In the genomic region with DNA sequence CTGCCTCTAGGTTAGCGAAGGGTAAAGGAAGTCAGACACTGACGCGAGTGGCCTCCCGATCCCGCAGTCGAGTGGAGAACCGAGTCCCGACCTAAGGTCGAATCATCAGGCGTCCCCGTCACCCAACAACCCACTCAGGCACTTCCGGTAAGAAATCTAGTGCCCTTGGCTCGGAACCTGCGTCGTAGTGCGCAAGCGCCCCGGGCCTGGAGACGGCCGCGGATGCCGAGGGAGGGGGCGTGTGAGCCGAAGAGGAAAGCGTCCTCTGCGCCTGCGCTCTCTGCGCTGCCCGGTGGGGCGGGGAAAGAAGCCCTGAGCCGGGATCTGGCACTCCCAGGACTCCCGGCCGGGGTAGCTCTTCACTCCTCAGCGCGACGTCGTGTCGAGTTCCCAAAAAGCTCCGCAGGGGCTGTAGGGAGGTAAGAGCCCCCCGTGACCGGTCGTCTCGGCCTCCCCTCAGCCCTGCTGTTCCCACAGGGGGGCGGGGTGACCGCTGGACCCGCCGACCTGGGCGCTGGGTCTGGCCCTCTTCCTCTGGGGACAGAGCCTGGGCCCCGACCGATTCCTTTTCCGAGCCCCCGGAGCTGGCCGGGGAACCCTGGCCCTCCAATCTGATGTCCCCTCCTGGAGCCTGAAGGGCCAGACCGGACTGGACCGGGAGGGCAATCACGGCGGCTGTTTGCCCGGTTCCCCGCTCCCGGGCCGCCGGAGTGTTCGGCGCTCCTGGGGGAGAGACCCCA, we compare ENCODE assay signal across 8 cellular contexts. TPM values are rescaled to one million over a fixed set of nuclear protein-coding genes. Genes with fewer than 3 reads are reported as not detected.
A peak's percentile ranks its signal among the peaks of the same experiment; 100 is the strongest.
DNase-seq lines count a peak whose midpoint lies in the region; ATAC-seq and TF ChIP-seq lines count a peak whose summit lies in the region.

A gene (plus strand): TSS at position 330 of the 740 bp plus-strand sequence. CDS start 26,084 bp downstream, outside the sequence.

- peak within 1 kb of the TSS; percentile 66 for H3K27ac Mint-ChIP-seq in Caco-2 (ENCODE audit: unreplicated experiment)

- H3K36me3 ChIP-seq in Caco-2 (ENCODE audit: control insufficient read depth, insufficient read depth, low read length) (no peaks in the 10 kb centered on the region), HUES48 (ENCODE audit: control insufficient read depth, insufficient read depth, low read length) (peaks cover 6% of the 10 kb centered on the region; the same call in 1 of the 2 replicates), NT2/D1 (ENCODE audit: insufficient read depth, insufficient read length, low read length) (peaks cover 13% of the 10 kb centered on the region)

- TF ChIP-seq CTCF in Caco-2 (IDR thresholded peaks at IDR 0.05; ENCODE audit: insufficient read depth in 1 of 2, low read depth in 1 of 2, low read length in 1 of 2, severe bottlenecking in 1 of 2, unreplicated experiment in 1 of 2) = peak; percentile 39 to 40

- intact Hi-C loops in Caco-2 (cut with micrococcal nuclease; ENCODE audit: unreplicated experiment) = loop anchor here (1.0 to 5.0 kb wide), 3 partner anchors 62 to 1171 kb away; a partner anchor contains a TSS

- H3K9me3 ChIP-seq in Caco-2 = no peaks in the 10 kb centered on the region
- no peaks in the 10 kb centered on the region for H3K9me3 ChIP-seq in HUES48 (ENCODE audit: control insufficient read depth, insufficient read depth, low read length)
- no peaks in the 10 kb centered on the region for H3K9me3 ChIP-seq in NT2/D1 (ENCODE audit: insufficient read depth, low read length)

- peak within 1 kb of the TSS; percentile 75 for H3K4me3 Mint-ChIP-seq in Caco-2 (ENCODE audit: unreplicated experiment)

- H3K9ac ChIP-seq in HUES48 (ENCODE audit: low read depth, low read length) (peak within 1 kb of the TSS; percentile 94), NT2/D1 (ENCODE audit: insufficient read length, low read depth) (peak within 1 kb of the TSS; percentile 94)

- peak; percentile 81 for ATAC-seq in GM21390 (IDR thresholded peaks at IDR 0.05; ENCODE audit: unreplicated experiment)

- no TSS peak for BruUV-seq in Caco-2 (replicated peaks; lab: Mats Ljungman, UMichigan)

- H3K4me3 ChIP-seq in Caco-2 (ENCODE audit: low read depth, low read length) = peak within 1 kb of the TSS; percentile 57
- H3K4me3 ChIP-seq in HUES48 (ENCODE audit: low read depth, low read length) = peak within 1 kb of the TSS; percentile 98
- H3K4me3 ChIP-seq in NT2/D1 (ENCODE audit: insufficient read length, low read depth) = peak within 1 kb of the TSS; percentile 70

- peaks cover 7% of the 10 kb centered on the region for H3K4me1 Mint-ChIP-seq in Caco-2 (ENCODE audit: low read depth, unreplicated experiment)

- DNase-seq in Caco-2 (peak; percentile 98 to 99), NT2/D1 (ENCODE audit: low read depth, low spot score) (peak; percentile 92), mesenteric fat pad (ENCODE audit: low spot score) (peak; percentile 100)
- peak; percentile 92 for DNase-seq in activated CD8-positive, alpha-beta memory T cell treated with anti-CD3 and anti-CD28 coated beads, Interleukin-2, amount 50 U/mL, for 24 hours (ENCODE audit: extremely low read depth)
- DNase-seq in stimulated activated CD8-positive, alpha-beta memory T cell treated with anti-CD3 and anti-CD28 coated beads, Interleukin-15, amount 100 ng/mL, for 24 hours (ENCODE audit: low read depth) = peak; percentile 90

- POLR2A ChIA-PET in Caco-2 (lab: Charles Lee) = interaction anchor here (1.2 to 1.4 kb wide), 2 partner anchors 61 to 314 kb away, joined by 4 to 9 read pairs; no protein-coding TSS in a partner anchor

- H3K27me3 ChIP-seq in Caco-2 (replicated peaks; ENCODE audit: control insufficient read depth, insufficient read depth, low read length) (no peaks in the 10 kb centered on the region), HUES48 (ENCODE audit: control insufficient read depth, insufficient read depth, low read length) (no peaks in the 10 kb centered on the region), NT2/D1 (ENCODE audit: insufficient read depth, insufficient read length) (no peaks in the 10 kb centered on the region)

- in situ Hi-C loops in endometrial microvascular endothelial cells (cut with HindIII; ENCODE audit: inconsistent ontology term, low pct_unique_long_range_greater_than_20kb, low sequenced_read_pairs) = no loop called here

- H3K4me1 ChIP-seq in Caco-2 = peaks cover 4% of the 10 kb centered on the region; the same call in 1 of the 2 replicates
- H3K4me1 ChIP-seq in HUES48 (ENCODE audit: control insufficient read depth, insufficient read depth, low read length) = peaks cover 9% of the 10 kb centered on the region; the same call in 1 of the 2 replicates
- no peaks in the 10 kb centered on the region for H3K4me1 ChIP-seq in NT2/D1 (ENCODE audit: insufficient read depth, insufficient read length)

- peaks cover 13% of the 10 kb centered on the region for H3K36me3 Mint-ChIP-seq in Caco-2 (ENCODE audit: insufficient read depth, unreplicated experiment)

- H3K9me3 Mint-ChIP-seq in Caco-2 (ENCODE audit: unreplicated experiment) = no peaks in the 10 kb centered on the region

- peak within 1 kb of the TSS; percentile 97 for H3K27ac ChIP-seq in HUES48 (ENCODE audit: low read depth, low read length)

- no peaks in the 10 kb centered on the region for H3K27me3 Mint-ChIP-seq in Caco-2 (ENCODE audit: insufficient read depth, unreplicated experiment)

- CTCF ChIA-PET in Caco-2 (lab: Charles Lee) = interaction anchor here (1.3 kb wide), 1 partner anchor 73 kb away, joined by 3 read pairs; no protein-coding TSS in a partner anchor

RNA-seq across cellular contexts. Expression of the gene that starts here (rescaled TPM):
- 46.9 and 50.2 TPM in 2 replicates for total RNA-seq in Caco-2 (2022)
- total RNA-seq in endometrial microvascular endothelial cells (ENCODE audit: inconsistent ontology term) = 36.3 TPM
- total RNA-seq in mesenteric fat pad = 37.6 TPM

Comparison
In these comparisons a context has a peak if more than half of its experiments do, and no peak if none do; other contexts are left out.
1. Peak in every context shown above with its lines: DNase-seq, ATAC-seq, H3K4me3 ChIP-seq and H3K27ac ChIP-seq.